ENCODE assay signal across 9 cellular contexts in the genomic region with DNA sequence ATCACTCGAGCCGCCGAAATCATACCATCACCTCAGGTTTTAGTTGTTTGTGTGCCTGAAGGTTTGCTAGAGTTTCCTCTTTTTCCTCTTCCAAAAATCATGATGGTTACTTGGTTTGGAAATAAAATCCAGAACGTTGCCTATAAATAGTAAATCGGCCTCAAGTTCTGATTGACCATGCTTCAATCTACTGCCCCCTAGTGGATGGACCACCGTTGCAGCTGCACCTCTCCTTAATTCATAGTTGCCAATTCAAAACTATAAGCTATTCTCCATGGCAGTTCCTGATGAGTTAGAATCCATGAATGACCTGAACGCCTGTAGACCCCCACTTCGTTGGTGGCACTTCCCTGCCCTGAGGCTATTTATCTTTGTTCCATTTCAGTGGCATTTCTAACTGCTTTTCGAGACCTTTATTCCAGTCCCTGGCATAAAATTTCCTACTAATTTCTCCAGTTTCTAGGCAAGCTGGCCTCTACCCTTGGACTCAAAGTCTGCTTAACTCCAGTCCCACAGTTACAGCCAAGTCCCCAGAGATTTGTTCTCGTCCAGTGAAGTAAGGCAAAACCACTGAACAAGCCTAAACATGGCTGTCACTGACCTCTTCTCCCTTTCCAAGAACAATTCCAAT.
DNase-seq lines count a peak whose midpoint lies in the region; ATAC-seq and TF ChIP-seq lines count a peak whose summit lies in the region.
"Had no signal": no experiment of that assay in that cellular context is flagged by ENCODE, and none has a peak within 500 bp of the region (broad histone marks: within the 10 kb centered on the region; RNA-seq: fewer than 3 reads in every experiment).

No MANE protein-coding gene starts in this region.

- H3K36me3 ChIP-seq in right lobe of liver = no peaks in the 10 kb centered on the region

- H3K27ac ChIP-seq in RWPE1 (no peak overlapping the region), right lobe of liver (no peak overlapping the region)

- DNase-seq in activated T-cell treated with anti-CD3 and anti-CD28 coated beads for 24 hours (ENCODE audit: low read depth) (peak; percentile 10), RWPE1 (ENCODE audit: low spot score) (peak; percentile 63), chondrocyte (ENCODE audit: low spot score) (no peak), right lobe of liver (peak in 2 of 3 donors; percentile 24 to 50), stromal cell of bone marrow (ENCODE audit: low read depth) (peak; percentile 19), NCI-H1436 treated with DMSO at 0.1 percent for 48 hours (lab: John Stamatoyannopoulos, UW) (no peak)
- DNase-seq in activated T-cell treated with anti-CD3 and anti-CD28 coated beads, Interleukin-2, amount 50 U/mL, for 4 hours = no peak

- POLR2A ChIA-PET in RWPE1 (lab: Yijun Ruan, JAX; ENCODE audit: low non-redundant PET) = no interaction called here

- no peak overlapping the region for H3K27ac Mint-ChIP-seq in chondrocyte (ENCODE audit: unreplicated experiment)

- H3K27me3 ChIP-seq in right lobe of liver = no peaks in the 10 kb centered on the region

- H3K36me3 Mint-ChIP-seq in activated T-cell treated with anti-CD3 and anti-CD28 coated beads, Interleukin-2, amount 50 U/mL, for 4 hours (ENCODE audit: insufficient read depth) = no peaks in the 10 kb centered on the region
- H3K36me3 Mint-ChIP-seq in chondrocyte (ENCODE audit: low read depth) = no peaks in the 10 kb centered on the region

- no peaks in the 10 kb centered on the region for H3K4me1 ChIP-seq in right lobe of liver

- no peaks in the 10 kb centered on the region for H3K27me3 Mint-ChIP-seq in activated T-cell treated with anti-CD3 and anti-CD28 coated beads, Interleukin-2, amount 50 U/mL, for 4 hours (ENCODE audit: low read depth)
- H3K27me3 Mint-ChIP-seq in chondrocyte (ENCODE audit: low read depth) = no peaks in the 10 kb centered on the region
- H3K27me3 Mint-ChIP-seq: central memory CD8-positive, alpha-beta T cell had no signal

- H3K4me3 Mint-ChIP-seq in activated T-cell treated with anti-CD3 and anti-CD28 coated beads, Interleukin-2, amount 50 U/mL, for 4 hours = no peak overlapping the region
- no peak overlapping the region for H3K4me3 Mint-ChIP-seq in chondrocyte (ENCODE audit: unreplicated experiment)
- H3K4me3 Mint-ChIP-seq: central memory CD8-positive, alpha-beta T cell had no signal

- CTCF ChIA-PET in RWPE1 (lab: Yijun Ruan, JAX) = interaction anchor here (0.6 to 1.2 kb wide), 8 partner anchors 15 to 428 kb away, joined by 3 to 6 read pairs (median 3); no protein-coding TSS in a partner anchor

- no peak for TF ChIP-seq POLR2A in right lobe of liver (IDR thresholded peaks at IDR 0.05)

- no peak overlapping the region for H3K4me3 ChIP-seq in right lobe of liver

- no peaks in the 10 kb centered on the region for H3K9me3 ChIP-seq in right lobe of liver

- TF ChIP-seq CTCF in RWPE1 (conservative IDR thresholded peaks at IDR 0.05; ENCODE audit: low read depth) (peak; percentile 72), chondrocyte (IDR thresholded peaks at IDR 0.05) (peak; percentile 82), right lobe of liver (IDR thresholded peaks at IDR 0.05) (peak; percentile 42 to 80 (median 61))

- H3K9me3 Mint-ChIP-seq in activated T-cell treated with anti-CD3 and anti-CD28 coated beads, Interleukin-2, amount 50 U/mL, for 4 hours = no peaks in the 10 kb centered on the region
- no peaks in the 10 kb centered on the region for H3K9me3 Mint-ChIP-seq in chondrocyte (ENCODE audit: low read depth)
- H3K9me3 Mint-ChIP-seq: central memory CD8-positive, alpha-beta T cell had no signal

- 43% methylated on average over 10 of the region's 10 CpGs for WGBS in right lobe of liver (ENCODE audit: insufficient coverage, low coverage, low lambda C conversion rate, missing lambda C conversion rate)

- ATAC-seq in activated T-cell treated with anti-CD3 and anti-CD28 coated beads, Interleukin-2, amount 50 U/mL, for 4 hours = no peak
- ATAC-seq in HG03354 (IDR thresholded peaks at IDR 0.05; ENCODE audit: poor library complexity, severe bottlenecking, unreplicated experiment) = peak; percentile 68
- ATAC-seq in right lobe of liver = peak; percentile 41 to 60 (median 52)

- no peaks in the 10 kb centered on the region for H3K4me1 Mint-ChIP-seq in activated T-cell treated with anti-CD3 and anti-CD28 coated beads, Interleukin-2, amount 50 U/mL, for 4 hours (ENCODE audit: low read depth)
- peaks cover 10% of the 10 kb centered on the region for H3K4me1 Mint-ChIP-seq in chondrocyte (ENCODE audit: low read depth)
- H3K4me1 Mint-ChIP-seq: central memory CD8-positive, alpha-beta T cell had no signal

- intact Hi-C loops in right lobe of liver (cut with DNase I) = no loop called here

Comparison
In these comparisons a context has a peak if more than half of its experiments do, and no peak if none do; other contexts are left out.
1. DNase-seq: peak in activated T-cell treated with anti-CD3 and anti-CD28 coated beads for 24 hours (single experiment), RWPE1 (single experiment), right lobe of liver (2 of 3) and stromal cell of bone marrow (single experiment); none in activated T-cell treated with anti-CD3 and anti-CD28 coated beads, Interleukin-2, amount 50 U/mL, for 4 hours (single experiment), chondrocyte (single experiment) and NCI-H1436 treated with DMSO at 0.1 percent for 48 hours (single experiment).
2. ATAC-seq: peak in HG03354 (single experiment) and right lobe of liver (4 of 4); none in activated T-cell treated with anti-CD3 and anti-CD28 coated beads, Interleukin-2, amount 50 U/mL, for 4 hours (0 of 2).
3. Peak in every context shown above with its lines, with median percentiles within 50 percentile points of each other: CTCF ChIP-seq.